In genomic region chr1:175222296-175222938, GRCh38 we compare ENCODE assay signal across 1 cellular context.
TF ChIP-seq lines count a peak whose summit lies in the region.

No MANE protein-coding gene starts in this region.

TF ChIP-seq in HCT116, 20 proteins besides CTCF, POLR2A, EP300 and RAD21 (continued from another document):
- TF ChIP-seq, protein P1, sequence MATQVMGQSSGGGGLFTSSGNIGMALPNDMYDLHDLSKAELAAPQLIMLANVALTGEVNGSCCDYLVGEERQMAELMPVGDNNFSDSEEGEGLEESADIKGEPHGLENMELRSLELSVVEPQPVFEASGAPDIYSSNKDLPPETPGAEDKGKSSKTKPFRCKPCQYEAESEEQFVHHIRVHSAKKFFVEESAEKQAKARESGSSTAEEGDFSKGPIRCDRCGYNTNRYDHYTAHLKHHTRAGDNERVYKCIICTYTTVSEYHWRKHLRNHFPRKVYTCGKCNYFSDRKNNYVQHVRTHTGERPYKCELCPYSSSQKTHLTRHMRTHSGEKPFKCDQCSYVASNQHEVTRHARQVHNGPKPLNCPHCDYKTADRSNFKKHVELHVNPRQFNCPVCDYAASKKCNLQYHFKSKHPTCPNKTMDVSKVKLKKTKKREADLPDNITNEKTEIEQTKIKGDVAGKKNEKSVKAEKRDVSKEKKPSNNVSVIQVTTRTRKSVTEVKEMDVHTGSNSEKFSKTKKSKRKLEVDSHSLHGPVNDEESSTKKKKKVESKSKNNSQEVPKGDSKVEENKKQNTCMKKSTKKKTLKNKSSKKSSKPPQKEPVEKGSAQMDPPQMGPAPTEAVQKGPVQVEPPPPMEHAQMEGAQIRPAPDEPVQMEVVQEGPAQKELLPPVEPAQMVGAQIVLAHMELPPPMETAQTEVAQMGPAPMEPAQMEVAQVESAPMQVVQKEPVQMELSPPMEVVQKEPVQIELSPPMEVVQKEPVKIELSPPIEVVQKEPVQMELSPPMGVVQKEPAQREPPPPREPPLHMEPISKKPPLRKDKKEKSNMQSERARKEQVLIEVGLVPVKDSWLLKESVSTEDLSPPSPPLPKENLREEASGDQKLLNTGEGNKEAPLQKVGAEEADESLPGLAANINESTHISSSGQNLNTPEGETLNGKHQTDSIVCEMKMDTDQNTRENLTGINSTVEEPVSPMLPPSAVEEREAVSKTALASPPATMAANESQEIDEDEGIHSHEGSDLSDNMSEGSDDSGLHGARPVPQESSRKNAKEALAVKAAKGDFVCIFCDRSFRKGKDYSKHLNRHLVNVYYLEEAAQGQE (IDR thresholded peaks at IDR 0.05; ENCODE audit: low read depth) = no peak
- TF ChIP-seq SIN3A (IDR thresholded peaks at IDR 0.05; ENCODE audit: low read depth) (no peak), ELF1 (IDR thresholded peaks at IDR 0.05; ENCODE audit: borderline replicate concordance, low read depth) (no peak), ATF3 (IDR thresholded peaks at IDR 0.05) (no peak)
